Comparison of ENCODE assay signal across 25 cellular contexts in genomic region chr13:102817907-102818306, GRCh38. TPM values are rescaled to one million over a fixed set of nuclear protein-coding genes. Genes with fewer than 3 reads are reported as not detected.
A peak's percentile ranks its signal among the peaks of the same experiment; 100 is the strongest.
DNase-seq lines count a peak whose midpoint lies in the region; ATAC-seq, FAIRE-seq and TF ChIP-seq lines count a peak whose summit lies in the region.
"Had no signal": no experiment of that assay in that cellular context is flagged by ENCODE, and none has a peak within 500 bp of the region (broad histone marks: within the 10 kb centered on the region; RNA-seq: fewer than 3 reads in every experiment).

No MANE protein-coding gene starts in this region.

- H3K9me3 Mint-ChIP-seq in Calu3 (ENCODE audit: low read depth, unreplicated experiment) (no peaks in the 10 kb centered on the region), mesothelial cell of epicardium (peaks cover 4% of the 10 kb centered on the region)
- no peaks in the 10 kb centered on the region for H3K9me3 Mint-ChIP-seq in activated CD8-positive, alpha-beta T cell treated with anti-CD3 and anti-CD28 coated beads, Interleukin-2, amount 10 ng/mL, durations not matched to agents 7 days and 5 days (ENCODE audit: insufficient read depth)
- H3K9me3 Mint-ChIP-seq in activated CD4-positive, alpha-beta T cell treated with anti-CD3 and anti-CD28 coated beads for 36 hours (ENCODE audit: low read depth), result no peaks in the 10 kb centered on the region
- H3K9me3 Mint-ChIP-seq: activated naive CD8-positive, alpha-beta T cell treated with anti-CD3 and anti-CD28 coated beads for 36 hours; effector memory CD8-positive, alpha-beta T cell; stimulated activated effector memory CD8-positive, alpha-beta T cell treated with anti-CD3 and anti-CD28 coated beads, Interleukin-12 subunit alpha, Interleukin-12 subunit beta, amount 100 ng/mL, for 72 hours had no signal

- CTCF ChIA-PET in Calu3 (lab: Charles Lee), result no interaction called here
- CTCF ChIA-PET in activated CD8-positive, alpha-beta T cell treated with anti-CD3 and anti-CD28 coated beads, Interleukin-2, amount 10 ng/mL, durations not matched to agents 7 days and 5 days (lab: Charles Lee), result no interaction called here
- CTCF ChIA-PET in activated CD4-positive, alpha-beta T cell treated with anti-CD3 and anti-CD28 coated beads for 36 hours (lab: Charles Lee), result no interaction called here

- no TSS peak for BruUV-seq in Calu3 (replicated peaks; lab: Mats Ljungman, UMichigan)

- no peak for TF ChIP-seq CTCF in Calu3 (IDR thresholded peaks at IDR 0.05; ENCODE audit: unreplicated experiment)
- no peak for TF ChIP-seq CTCF in epithelial cell of proximal tubule (conservative IDR thresholded peaks at IDR 0.05; ENCODE audit: low read depth, low read length)
- TF ChIP-seq CTCF in mesothelial cell of epicardium (IDR thresholded peaks at IDR 0.05; ENCODE audit: unreplicated experiment), result no peak

- POLR2A ChIA-PET in activated CD8-positive, alpha-beta T cell treated with anti-CD3 and anti-CD28 coated beads, Interleukin-2, amount 10 ng/mL, durations not matched to agents 7 days and 5 days (lab: Charles Lee), result no interaction called here
- POLR2A ChIA-PET in activated CD4-positive, alpha-beta T cell treated with anti-CD3 and anti-CD28 coated beads for 36 hours (lab: Charles Lee), result no interaction called here

- no peak for DNase-seq in Calu3
- DNase-seq in RCC 7860 (ENCODE audit: low spot score), result peak; percentile 52
- DNase-seq in epithelial cell of proximal tubule (ENCODE audit: low read depth), result peak; percentile 99
- no peak for DNase-seq in mesothelial cell of epicardium (ENCODE audit: low spot score in 2 of 2, unreplicated experiment in 2 of 2)
- DNase-seq in activated CD8-positive, alpha-beta T cell treated with anti-CD3 and anti-CD28 coated beads, Interleukin-2, amount 10 ng/mL, durations not matched to agents 7 days and 5 days, result no peak
- no peak for DNase-seq in medulla oblongata (ENCODE audit: extremely low spot score)
- DNase-seq in activated CD4-positive, alpha-beta T cell treated with anti-CD3 and anti-CD28 coated beads for 36 hours, result no peak
- DNase-seq: activated CD8-positive, alpha-beta memory T cell treated with anti-CD3 and anti-CD28 coated beads, Interleukin-2, amount 50 U/mL, for 48 hours; activated naive CD8-positive, alpha-beta T cell treated with anti-CD3 and anti-CD28 coated beads for 36 hours; DMS 273 treated with DMSO at 0.1 percent for 48 hours; effector memory CD8-positive, alpha-beta T cell; left lung; MG63; mucosa of descending colon; NCI-H1417 treated with DMSO at 0.1 percent for 48 hours; NCI-H510A treated with DMSO at 0.1 percent for 48 hours; T-helper 2 cell; uterus had no signal

- intact Hi-C loops in Calu3 (cut with micrococcal nuclease; ENCODE audit: unreplicated experiment), result no loop called here
- intact Hi-C loops in activated CD4-positive, alpha-beta T cell treated with anti-CD3 and anti-CD28 coated beads for 36 hours (cut with DNase I, micrococcal nuclease), result no loop called here

- H3K4me3 ChIP-seq in epithelial cell of proximal tubule (ENCODE audit: low read depth, low read length), result no peak overlapping the region
- H3K4me3 ChIP-seq: left lung, MG63, mucosa of descending colon, suprapubic skin, uterus had no signal

- ATAC-seq in activated CD8-positive, alpha-beta T cell treated with anti-CD3 and anti-CD28 coated beads, Interleukin-2, amount 10 ng/mL, durations not matched to agents 7 days and 5 days, result no peak
- no peak for ATAC-seq in HG03280 (IDR thresholded peaks at IDR 0.05; ENCODE audit: unreplicated experiment)
- ATAC-seq in activated CD4-positive, alpha-beta T cell treated with anti-CD3 and anti-CD28 coated beads for 36 hours, result no peak
- ATAC-seq: effector memory CD8-positive, alpha-beta T cell; left lung; mucosa of descending colon; Panc1; stimulated activated effector memory CD8-positive, alpha-beta T cell treated with anti-CD3 and anti-CD28 coated beads, Interleukin-12 subunit alpha, Interleukin-12 subunit beta, amount 100 ng/mL, for 72 hours had no signal

- H3K4me1 Mint-ChIP-seq in Calu3 (ENCODE audit: low read depth, unreplicated experiment) (peaks cover 18% of the 10 kb centered on the region), mesothelial cell of epicardium (peaks cover 35% of the 10 kb centered on the region)
- peaks cover 11% of the 10 kb centered on the region for H3K4me1 Mint-ChIP-seq in activated CD8-positive, alpha-beta T cell treated with anti-CD3 and anti-CD28 coated beads, Interleukin-2, amount 10 ng/mL, durations not matched to agents 7 days and 5 days (ENCODE audit: low read depth)
- peaks cover 11% of the 10 kb centered on the region for H3K4me1 Mint-ChIP-seq in activated CD4-positive, alpha-beta T cell treated with anti-CD3 and anti-CD28 coated beads for 36 hours

- H3K4me3 Mint-ChIP-seq in Calu3 (ENCODE audit: low read depth, unreplicated experiment), result peak overlapping the region; percentile 40
- no peak overlapping the region for H3K4me3 Mint-ChIP-seq in mesothelial cell of epicardium
- no peak overlapping the region for H3K4me3 Mint-ChIP-seq in activated CD8-positive, alpha-beta T cell treated with anti-CD3 and anti-CD28 coated beads, Interleukin-2, amount 10 ng/mL, durations not matched to agents 7 days and 5 days
- H3K4me3 Mint-ChIP-seq in activated CD4-positive, alpha-beta T cell treated with anti-CD3 and anti-CD28 coated beads for 36 hours, result no peak overlapping the region
- H3K4me3 Mint-ChIP-seq: activated naive CD8-positive, alpha-beta T cell treated with anti-CD3 and anti-CD28 coated beads for 36 hours; brain; effector memory CD8-positive, alpha-beta T cell; stimulated activated effector memory CD8-positive, alpha-beta T cell treated with anti-CD3 and anti-CD28 coated beads, Interleukin-12 subunit alpha, Interleukin-12 subunit beta, amount 100 ng/mL, for 72 hours had no signal

- peak; percentile 86 for FAIRE-seq in RCC 7860 (lab: Jason Lieb, UNC)
- FAIRE-seq: colon had no signal

- H3K27me3 Mint-ChIP-seq in Calu3 (ENCODE audit: unreplicated experiment), result no peaks in the 10 kb centered on the region
- H3K27me3 Mint-ChIP-seq in mesothelial cell of epicardium (ENCODE audit: low read depth), result no peaks in the 10 kb centered on the region
- no peaks in the 10 kb centered on the region for H3K27me3 Mint-ChIP-seq in activated CD8-positive, alpha-beta T cell treated with anti-CD3 and anti-CD28 coated beads, Interleukin-2, amount 10 ng/mL, durations not matched to agents 7 days and 5 days (ENCODE audit: low read depth)
- no peaks in the 10 kb centered on the region for H3K27me3 Mint-ChIP-seq in activated CD4-positive, alpha-beta T cell treated with anti-CD3 and anti-CD28 coated beads for 36 hours
- H3K27me3 Mint-ChIP-seq: activated naive CD8-positive, alpha-beta T cell treated with anti-CD3 and anti-CD28 coated beads for 36 hours; brain; effector memory CD8-positive, alpha-beta T cell; progenitor cell of endocrine pancreas had no signal

- H3K36me3 Mint-ChIP-seq in Calu3 (ENCODE audit: insufficient read depth, unreplicated experiment) (no peaks in the 10 kb centered on the region), mesothelial cell of epicardium (peaks cover 35% of the 10 kb centered on the region)
- H3K36me3 Mint-ChIP-seq in activated CD8-positive, alpha-beta T cell treated with anti-CD3 and anti-CD28 coated beads, Interleukin-2, amount 10 ng/mL, durations not matched to agents 7 days and 5 days (ENCODE audit: low read depth), result peaks cover 44% of the 10 kb centered on the region
- peaks cover 29% of the 10 kb centered on the region for H3K36me3 Mint-ChIP-seq in activated CD4-positive, alpha-beta T cell treated with anti-CD3 and anti-CD28 coated beads for 36 hours (ENCODE audit: low read depth)

- H3K27ac Mint-ChIP-seq in Calu3 (ENCODE audit: unreplicated experiment), result peak overlapping the region; percentile 52
- H3K27ac Mint-ChIP-seq in mesothelial cell of epicardium, result peak overlapping the region; percentile 48
- no peak overlapping the region for H3K27ac Mint-ChIP-seq in activated CD8-positive, alpha-beta T cell treated with anti-CD3 and anti-CD28 coated beads, Interleukin-2, amount 10 ng/mL, durations not matched to agents 7 days and 5 days
- H3K27ac Mint-ChIP-seq in activated CD4-positive, alpha-beta T cell treated with anti-CD3 and anti-CD28 coated beads for 36 hours, result no peak overlapping the region
- H3K27ac Mint-ChIP-seq: activated naive CD8-positive, alpha-beta T cell treated with anti-CD3 and anti-CD28 coated beads for 36 hours; brain; effector memory CD8-positive, alpha-beta T cell; progenitor cell of endocrine pancreas; stimulated activated effector memory CD8-positive, alpha-beta T cell treated with anti-CD3 and anti-CD28 coated beads, Interleukin-12 subunit alpha, Interleukin-12 subunit beta, amount 100 ng/mL, for 72 hours had no signal

RNA-seq across cellular contexts. Expression of gene BIVM, which starts 19.0 kb away (rescaled TPM):
- total RNA-seq in Calu3 (2022) (11.0 and 12.6 TPM in 2 replicates), epithelial cell of proximal tubule (14.6 and 18.7 TPM in 2 replicates), mesothelial cell of epicardium (34.9 to 39.2 TPM (median 36.7 TPM) in 3 replicates)
- total RNA-seq in activated CD8-positive, alpha-beta T cell treated with anti-CD3 and anti-CD28 coated beads, Interleukin-2, amount 10 ng/mL, durations not matched to agents 7 days and 5 days, result 10 to 100 TPM; 26.9 to 27.7 TPM
- total RNA-seq in activated CD4-positive, alpha-beta T cell treated with anti-CD3 and anti-CD28 coated beads for 36 hours, result 10 to 100 TPM in 1 of 2 experiments, 1 to 10 TPM in 1; 9.7 to 11.6 TPM

RNA-seq across cellular contexts. Expression of gene POGLUT2, which starts 19.1 kb away (rescaled TPM):
- total RNA-seq in Calu3 (2022), result 1.9 and 2.3 TPM in 2 replicates
- 15.4 and 26.6 TPM in 2 replicates for total RNA-seq in epithelial cell of proximal tubule
- total RNA-seq in mesothelial cell of epicardium, result 22.0 to 23.2 TPM (median 22.7 TPM) in 3 replicates
- total RNA-seq in activated CD8-positive, alpha-beta T cell treated with anti-CD3 and anti-CD28 coated beads, Interleukin-2, amount 10 ng/mL, durations not matched to agents 7 days and 5 days, result 10 to 100 TPM; 12.5 to 13.4 TPM
- 1 to 10 TPM; 3.3 to 3.7 TPM for total RNA-seq in activated CD4-positive, alpha-beta T cell treated with anti-CD3 and anti-CD28 coated beads for 36 hours

RNA-seq across cellular contexts. Expression of gene ERCC5, which starts 27.9 kb away (rescaled TPM):
- total RNA-seq in Calu3 (2022) (14.7 and 15.6 TPM in 2 replicates), epithelial cell of proximal tubule (39.4 and 43.0 TPM in 2 replicates), mesothelial cell of epicardium (45.0 to 51.1 TPM (median 46.6 TPM) in 3 replicates)
- 10 to 100 TPM; 66.8 to 68.0 TPM for total RNA-seq in activated CD8-positive, alpha-beta T cell treated with anti-CD3 and anti-CD28 coated beads, Interleukin-2, amount 10 ng/mL, durations not matched to agents 7 days and 5 days
- 10 to 100 TPM; 74.8 to 79.1 TPM for total RNA-seq in activated CD4-positive, alpha-beta T cell treated with anti-CD3 and anti-CD28 coated beads for 36 hours

RNA-seq across cellular contexts. Expression of gene TEX30, which starts 44.3 kb away (rescaled TPM):
- 7.4 and 7.9 TPM in 2 replicates for total RNA-seq in Calu3 (2022)
- total RNA-seq in epithelial cell of proximal tubule, result 38.7 and 49.3 TPM in 2 replicates
- total RNA-seq in mesothelial cell of epicardium, result 7.8 to 8.6 TPM (median 8.1 TPM) in 3 replicates
- 10 to 100 TPM; 40.1 to 43.3 TPM for total RNA-seq in activated CD8-positive, alpha-beta T cell treated with anti-CD3 and anti-CD28 coated beads, Interleukin-2, amount 10 ng/mL, durations not matched to agents 7 days and 5 days
- total RNA-seq in activated CD4-positive, alpha-beta T cell treated with anti-CD3 and anti-CD28 coated beads for 36 hours, result 10 to 100 TPM; 21.5 to 25.8 TPM

Comparison
In these comparisons a context has a peak if more than half of its experiments do, and no peak if none do; other contexts are left out.
1. DNase-seq: peak in RCC 7860 (single experiment) and epithelial cell of proximal tubule (single experiment); none in Calu3 (single experiment), mesothelial cell of epicardium (0 of 2), activated CD8-positive, alpha-beta T cell treated with anti-CD3 and anti-CD28 coated beads, Interleukin-2, amount 10 ng/mL, durations not matched to agents 7 days and 5 days (single experiment), medulla oblongata (single experiment) and activated CD4-positive, alpha-beta T cell treated with anti-CD3 and anti-CD28 coated beads for 36 hours (single experiment).
2. H3K27ac Mint-ChIP-seq: peak in Calu3 (single experiment) and mesothelial cell of epicardium (single experiment); none in activated CD8-positive, alpha-beta T cell treated with anti-CD3 and anti-CD28 coated beads, Interleukin-2, amount 10 ng/mL, durations not matched to agents 7 days and 5 days (single experiment) and activated CD4-positive, alpha-beta T cell treated with anti-CD3 and anti-CD28 coated beads for 36 hours (single experiment).